In genomic region chr12:49131051-49131972, GRCh38 we compare ENCODE assay signal across 1 cellular context.
TF ChIP-seq lines count a peak whose summit lies in the region.

Gene TUBA1B (minus strand): TSS chr12:49131395. CDS start chr12:49131300, 95 bp downstream.

TF ChIP-seq in WTC11, 78 proteins besides CTCF, POLR2A, EP300 and RAD21 (continued from another document):
- TF ChIP-seq USF2 (CRISPR knock-in tag; IDR thresholded peaks at IDR 0.05) (peak; percentile 40; the same call in 1 of the 2 replicates), PRDM15 (CRISPR knock-in tag; IDR thresholded peaks at IDR 0.05) (no peak), SMAD3 (CRISPR knock-in tag; IDR thresholded peaks at IDR 0.05; ENCODE audit: borderline replicate concordance) (peak; percentile 41; the same call in 1 of the 2 replicates), ERG (CRISPR knock-in tag; IDR thresholded peaks at IDR 0.05) (no peak), ELF4 (CRISPR knock-in tag; IDR thresholded peaks at IDR 0.05; ENCODE audit: low read depth) (no peak)
TF ChIP-seq in WTC11: peak in this region for 28.
